1 cellular context compared by ENCODE assay signal in genomic region chr17:59619313-59620063, GRCh38.
TF ChIP-seq lines count a peak whose summit lies in the region.

Gene CLTC (plus strand): TSS chr17:59619895. CDS start chr17:59620132, 237 bp downstream.

TF ChIP-seq in HepG2, 621 proteins besides CTCF, POLR2A, EP300 and RAD21 (continued from another document):
- TF ChIP-seq WIZ (CRISPR knock-in tag; IDR thresholded peaks at IDR 0.05) (no peak; the same call in 1 of the 2 replicates), ZSCAN5A (CRISPR knock-in tag; IDR thresholded peaks at IDR 0.05; ENCODE audit: borderline replicate concordance) (no peak), HOXA3 (CRISPR knock-in tag; IDR thresholded peaks at IDR 0.05) (peak; percentile 97), ZFP37 (CRISPR knock-in tag; IDR thresholded peaks at IDR 0.05; ENCODE audit: borderline replicate concordance) (no peak), SMAD1 (CRISPR knock-in tag; IDR thresholded peaks at IDR 0.05; ENCODE audit: borderline replicate concordance, low read depth) (no peak; the same call in 1 of the 2 replicates), ZNF234 (CRISPR knock-in tag; conservative IDR thresholded peaks at IDR 0.05) (peak; percentile 45), ISL2 (CRISPR knock-in tag; IDR thresholded peaks at IDR 0.05) (no peak; the same call in none of the 2 replicates), CC2D1A (CRISPR knock-in tag; IDR thresholded peaks at IDR 0.05) (0 out of 2 replicates have a peak, but pooled peaks have one; percentile 82), PCBP1 (IDR thresholded peaks at IDR 0.05; ENCODE audit: borderline replicate concordance, low read depth, low read length) (peak; percentile 100), ZBTB38 (CRISPR knock-in tag; IDR thresholded peaks at IDR 0.05) (peak; percentile 81), ZFP41 (CRISPR knock-in tag; IDR thresholded peaks at IDR 0.05; ENCODE audit: borderline replicate concordance) (no peak; the same call in 1 of the 2 replicates), ZNF44 (CRISPR knock-in tag; IDR thresholded peaks at IDR 0.05) (peak; percentile 26), CHCHD3 (CRISPR knock-in tag; IDR thresholded peaks at IDR 0.05) (no peak; the same call in 1 of the 2 replicates)
- TF ChIP-seq, protein P1, sequence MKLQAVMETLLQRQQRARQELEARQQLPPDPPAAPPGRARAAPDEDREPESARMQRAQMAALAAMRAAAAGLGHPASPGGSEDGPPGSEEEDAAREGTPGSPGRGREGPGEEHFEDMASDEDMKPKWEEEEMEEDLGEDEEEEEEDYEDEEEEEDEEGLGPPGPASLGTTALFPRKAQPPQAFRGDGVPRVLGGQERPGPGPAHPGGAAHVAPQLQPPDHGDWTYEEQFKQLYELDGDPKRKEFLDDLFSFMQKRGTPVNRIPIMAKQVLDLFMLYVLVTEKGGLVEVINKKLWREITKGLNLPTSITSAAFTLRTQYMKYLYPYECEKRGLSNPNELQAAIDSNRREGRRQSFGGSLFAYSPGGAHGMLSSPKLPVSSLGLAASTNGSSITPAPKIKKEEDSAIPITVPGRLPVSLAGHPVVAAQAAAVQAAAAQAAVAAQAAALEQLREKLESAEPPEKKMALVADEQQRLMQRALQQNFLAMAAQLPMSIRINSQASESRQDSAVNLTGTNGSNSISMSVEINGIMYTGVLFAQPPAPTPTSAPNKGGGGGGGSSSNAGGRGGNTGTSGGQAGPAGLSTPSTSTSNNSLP (IDR thresholded peaks at IDR 0.05; ENCODE audit: low read depth, low read length): peak; percentile 74; the same call in 1 of the 2 replicates
- TF ChIP-seq, protein P2, sequence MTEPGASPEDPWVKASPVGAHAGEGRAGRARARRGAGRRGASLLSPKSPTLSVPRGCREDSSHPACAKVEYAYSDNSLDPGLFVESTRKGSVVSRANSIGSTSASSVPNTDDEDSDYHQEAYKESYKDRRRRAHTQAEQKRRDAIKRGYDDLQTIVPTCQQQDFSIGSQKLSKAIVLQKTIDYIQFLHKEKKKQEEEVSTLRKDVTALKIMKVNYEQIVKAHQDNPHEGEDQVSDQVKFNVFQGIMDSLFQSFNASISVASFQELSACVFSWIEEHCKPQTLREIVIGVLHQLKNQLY (CRISPR knock-in tag; IDR thresholded peaks at IDR 0.05): peak; percentile 86
- TF ChIP-seq, protein P3, sequence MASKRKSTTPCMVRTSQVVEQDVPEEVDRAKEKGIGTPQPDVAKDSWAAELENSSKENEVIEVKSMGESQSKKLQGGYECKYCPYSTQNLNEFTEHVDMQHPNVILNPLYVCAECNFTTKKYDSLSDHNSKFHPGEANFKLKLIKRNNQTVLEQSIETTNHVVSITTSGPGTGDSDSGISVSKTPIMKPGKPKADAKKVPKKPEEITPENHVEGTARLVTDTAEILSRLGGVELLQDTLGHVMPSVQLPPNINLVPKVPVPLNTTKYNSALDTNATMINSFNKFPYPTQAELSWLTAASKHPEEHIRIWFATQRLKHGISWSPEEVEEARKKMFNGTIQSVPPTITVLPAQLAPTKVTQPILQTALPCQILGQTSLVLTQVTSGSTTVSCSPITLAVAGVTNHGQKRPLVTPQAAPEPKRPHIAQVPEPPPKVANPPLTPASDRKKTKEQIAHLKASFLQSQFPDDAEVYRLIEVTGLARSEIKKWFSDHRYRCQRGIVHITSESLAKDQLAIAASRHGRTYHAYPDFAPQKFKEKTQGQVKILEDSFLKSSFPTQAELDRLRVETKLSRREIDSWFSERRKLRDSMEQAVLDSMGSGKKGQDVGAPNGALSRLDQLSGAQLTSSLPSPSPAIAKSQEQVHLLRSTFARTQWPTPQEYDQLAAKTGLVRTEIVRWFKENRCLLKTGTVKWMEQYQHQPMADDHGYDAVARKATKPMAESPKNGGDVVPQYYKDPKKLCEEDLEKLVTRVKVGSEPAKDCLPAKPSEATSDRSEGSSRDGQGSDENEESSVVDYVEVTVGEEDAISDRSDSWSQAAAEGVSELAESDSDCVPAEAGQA (IDR thresholded peaks at IDR 0.05; ENCODE audit: low read depth): peak; percentile 91
- TF ChIP-seq, protein P3 (CRISPR knock-in tag; IDR thresholded peaks at IDR 0.05; ENCODE audit: borderline replicate concordance): no peak; the same call in 1 of the 2 replicates
